In the genomic region with DNA sequence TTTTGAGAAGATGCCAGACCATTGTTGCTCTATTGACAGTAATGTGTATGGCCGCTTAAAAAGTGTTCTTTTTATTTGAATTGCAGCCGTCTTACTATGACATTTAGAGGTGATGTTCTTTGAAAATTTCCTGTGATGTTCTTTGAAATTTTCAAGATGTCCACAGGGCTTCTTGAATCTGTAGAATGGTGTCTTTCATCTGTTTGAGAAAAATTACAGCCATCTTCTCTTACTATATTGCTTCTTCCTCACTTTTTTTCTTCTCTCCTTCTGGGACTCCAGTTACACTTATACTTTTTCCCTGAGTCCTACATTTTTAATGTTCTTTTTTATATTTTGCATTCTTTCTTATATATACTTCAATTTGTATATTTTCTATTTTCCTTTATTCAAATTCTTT, we compare ENCODE assay signal across 15 cellular contexts. TPM values are rescaled to one million over a fixed set of nuclear protein-coding genes. Genes with fewer than 3 reads are reported as not detected.
DNase-seq lines count a peak whose midpoint lies in the region; ATAC-seq lines count a peak whose summit lies in the region.
"Had no signal": no experiment of that assay in that cellular context is flagged by ENCODE, and none has a peak within 500 bp of the region (broad histone marks: within the 10 kb centered on the region; RNA-seq: fewer than 3 reads in every experiment).

No MANE protein-coding gene starts in this region.

- H3K4me1 Mint-ChIP-seq in activated naive CD8-positive, alpha-beta T cell (ENCODE audit: low read depth) = peaks cover 27% of the 10 kb centered on the region
- H3K4me1 Mint-ChIP-seq in activated naive CD8-positive, alpha-beta T cell treated with anti-CD3 and anti-CD28 coated beads for 36 hours = peaks cover 11% of the 10 kb centered on the region
- peaks cover 8% of the 10 kb centered on the region for H3K4me1 Mint-ChIP-seq in activated T-helper 17 cell treated with anti-CD3 and anti-CD28 coated beads, Interleukin-2, amount 50 U/mL, for 72 hours
- peaks cover 2% of the 10 kb centered on the region for H3K4me1 Mint-ChIP-seq in memory B cell

- peak overlapping the region; percentile 69 for H3K27ac Mint-ChIP-seq in activated naive CD8-positive, alpha-beta T cell
- H3K27ac Mint-ChIP-seq in activated naive CD8-positive, alpha-beta T cell treated with anti-CD3 and anti-CD28 coated beads for 36 hours = no peak overlapping the region
- peak overlapping the region; percentile 9 for H3K27ac Mint-ChIP-seq in activated T-helper 17 cell treated with anti-CD3 and anti-CD28 coated beads, Interleukin-2, amount 50 U/mL, for 72 hours
- peak overlapping the region; percentile 63 for H3K27ac Mint-ChIP-seq in memory B cell

- H3K36me3 Mint-ChIP-seq in activated naive CD8-positive, alpha-beta T cell = peaks cover 18% of the 10 kb centered on the region
- H3K36me3 Mint-ChIP-seq in activated naive CD8-positive, alpha-beta T cell treated with anti-CD3 and anti-CD28 coated beads for 36 hours = peaks cover 27% of the 10 kb centered on the region
- peaks cover 70% of the 10 kb centered on the region for H3K36me3 Mint-ChIP-seq in activated T-helper 17 cell treated with anti-CD3 and anti-CD28 coated beads, Interleukin-2, amount 50 U/mL, for 72 hours (ENCODE audit: low read depth)
- H3K36me3 Mint-ChIP-seq in memory B cell = peaks cover 21% of the 10 kb centered on the region

- no peaks in the 10 kb centered on the region for H3K9me3 Mint-ChIP-seq in activated naive CD8-positive, alpha-beta T cell (ENCODE audit: low read depth)
- peaks cover 3% of the 10 kb centered on the region for H3K9me3 Mint-ChIP-seq in activated naive CD8-positive, alpha-beta T cell treated with anti-CD3 and anti-CD28 coated beads for 36 hours
- H3K9me3 Mint-ChIP-seq in activated T-helper 17 cell treated with anti-CD3 and anti-CD28 coated beads, Interleukin-2, amount 50 U/mL, for 72 hours = no peaks in the 10 kb centered on the region
- no peaks in the 10 kb centered on the region for H3K9me3 Mint-ChIP-seq in memory B cell

- DNase-seq in activated naive CD8-positive, alpha-beta T cell treated with anti-CD3 and anti-CD28 coated beads for 36 hours = no peak
- no peak for DNase-seq in memory B cell (ENCODE audit: low spot score in 2 of 2)
- DNase-seq in activated gamma-delta T cell (lab: John Stamatoyannopoulos, UW) = no peak
- no peak for DNase-seq in NCI-H1048 (lab: John Stamatoyannopoulos, UW)
- no peak for DNase-seq in activated effector memory CD4-positive, alpha-beta T cell treated with Interleukin-2 at 50 U/mL for 16 hours
- DNase-seq: C1 segment of cervical spinal cord, Caco-2, DMS153, MG63, NCI-H1092 treated with DMSO at 0.1 percent for 48 hours, NCI-H524, Peyer's patch had no signal

- H3K27me3 Mint-ChIP-seq in activated naive CD8-positive, alpha-beta T cell = no peaks in the 10 kb centered on the region
- no peaks in the 10 kb centered on the region for H3K27me3 Mint-ChIP-seq in activated naive CD8-positive, alpha-beta T cell treated with anti-CD3 and anti-CD28 coated beads for 36 hours
- no peaks in the 10 kb centered on the region for H3K27me3 Mint-ChIP-seq in activated T-helper 17 cell treated with anti-CD3 and anti-CD28 coated beads, Interleukin-2, amount 50 U/mL, for 72 hours
- H3K27me3 Mint-ChIP-seq in memory B cell = no peaks in the 10 kb centered on the region

- ATAC-seq in activated T-helper 17 cell treated with anti-CD3 and anti-CD28 coated beads, Interleukin-2, amount 50 U/mL, for 72 hours (replicated peaks) = no peak
- no peak for ATAC-seq in memory B cell (ENCODE audit: low read depth)
- ATAC-seq: Right ventricle myocardium inferior had no signal

- H3K4me3 Mint-ChIP-seq in activated naive CD8-positive, alpha-beta T cell = no peak overlapping the region
- H3K4me3 Mint-ChIP-seq in activated naive CD8-positive, alpha-beta T cell treated with anti-CD3 and anti-CD28 coated beads for 36 hours = no peak overlapping the region
- peak overlapping the region; percentile 4 for H3K4me3 Mint-ChIP-seq in activated T-helper 17 cell treated with anti-CD3 and anti-CD28 coated beads, Interleukin-2, amount 50 U/mL, for 72 hours
- H3K4me3 Mint-ChIP-seq in memory B cell = no peak overlapping the region

RNA-seq across cellular contexts. Expression of gene DIP2A, which starts 57.4 kb away (rescaled TPM):
- 10 to 100 TPM; 19.0 to 21.2 TPM for total RNA-seq in activated naive CD8-positive, alpha-beta T cell treated with anti-CD3 and anti-CD28 coated beads for 36 hours
- total RNA-seq in activated T-helper 17 cell treated with anti-CD3 and anti-CD28 coated beads, Interleukin-2, amount 50 U/mL, for 72 hours = 10 to 100 TPM; 43.6 to 49.3 TPM
